Comparison of ENCODE assay signal across 8 cellular contexts in genomic region chr2:32355976-32356734, GRCh38. TPM values are rescaled to one million over a fixed set of nuclear protein-coding genes. Genes with fewer than 3 reads are reported as not detected.
DNase-seq lines count a peak whose midpoint lies in the region; ATAC-seq and TF ChIP-seq lines count a peak whose summit lies in the region.

No MANE protein-coding gene starts in this region.

- no peak for DNase-seq in CD8-positive, alpha-beta T cell
- DNase-seq in activated CD8-positive, alpha-beta T cell treated with anti-CD3 and anti-CD28 coated beads for 36 hours, result no peak
- DNase-seq in iPS DF 6.9 (ENCODE audit: low read depth, low spot score) (no peak), iPS-NIHi11 (ENCODE audit: low spot score) (no peak), CD1c-positive myeloid dendritic cell (ENCODE audit: extremely low spot score) (no peak)
- DNase-seq in stimulated activated naive B cell treated with anti-CD40 and anti-IgM and Interleukin-4, amounts not matched to agents 10 μg/mL and 1 μg/mL and 100 μg/mL, for 72 hours, result no peak

- H3K36me3 Mint-ChIP-seq in CD8-positive, alpha-beta T cell, result peaks cover 13% of the 10 kb centered on the region
- H3K36me3 Mint-ChIP-seq in activated CD8-positive, alpha-beta T cell treated with anti-CD3 and anti-CD28 coated beads for 36 hours (ENCODE audit: low read depth), result peaks cover 21% of the 10 kb centered on the region
- H3K36me3 Mint-ChIP-seq in stimulated activated naive B cell treated with anti-CD40 and anti-IgM and Interleukin-4, amounts not matched to agents 10 μg/mL and 1 μg/mL and 100 μg/mL, for 72 hours, result peaks cover 18 to 28% of the 10 kb centered on the region in 2 donors

- peak overlapping the region; percentile 86 for H3K27ac ChIP-seq in CD8-positive, alpha-beta T cell (ENCODE audit: low read depth, low read length)
- no peak overlapping the region for H3K27ac ChIP-seq in iPS DF 6.9 (ENCODE audit: low read length)

- no CpG with 5 or more reads among the region's 17 CpGs for whole genome bisulfite sequencing in iPS DF 6.9 (ENCODE audit: insufficient coverage, insufficient read length)

- no peaks in the 10 kb centered on the region for H3K9me3 ChIP-seq in CD8-positive, alpha-beta T cell (ENCODE audit: low read length)
- no peaks in the 10 kb centered on the region for H3K9me3 ChIP-seq in iPS DF 6.9 (ENCODE audit: control insufficient read depth, insufficient read depth, low read length)

- ATAC-seq in CD8-positive, alpha-beta T cell, result peak; percentile 1
- peak; percentile 1 for ATAC-seq in HG03060 (IDR thresholded peaks at IDR 0.05; ENCODE audit: low read depth, unreplicated experiment)
- ATAC-seq in activated CD8-positive, alpha-beta T cell treated with anti-CD3 and anti-CD28 coated beads for 36 hours, result no peak
- no peak for ATAC-seq in stimulated activated naive B cell treated with anti-CD40 and anti-IgM and Interleukin-4, amounts not matched to agents 10 μg/mL and 1 μg/mL and 100 μg/mL, for 72 hours (replicated peaks)
- ATAC-seq in GM19463 (IDR thresholded peaks at IDR 0.05; ENCODE audit: unreplicated experiment), result no peak

- peaks cover 31% of the 10 kb centered on the region for H3K4me1 ChIP-seq in CD8-positive, alpha-beta T cell (ENCODE audit: insufficient read depth, low read length)
- no peaks in the 10 kb centered on the region for H3K4me1 ChIP-seq in iPS DF 6.9 (ENCODE audit: control insufficient read depth, insufficient read depth, low read length)

- peak overlapping the region; percentile 90 for H3K27ac Mint-ChIP-seq in CD8-positive, alpha-beta T cell
- H3K27ac Mint-ChIP-seq in activated CD8-positive, alpha-beta T cell treated with anti-CD3 and anti-CD28 coated beads for 36 hours, result peak overlapping the region; percentile 95
- H3K27ac Mint-ChIP-seq in stimulated activated naive B cell treated with anti-CD40 and anti-IgM and Interleukin-4, amounts not matched to agents 10 μg/mL and 1 μg/mL and 100 μg/mL, for 72 hours, result peak overlapping the region; percentile 96

- H3K36me3 ChIP-seq in CD8-positive, alpha-beta T cell (ENCODE audit: insufficient read depth, low read length), result no peaks in the 10 kb centered on the region
- H3K36me3 ChIP-seq in iPS DF 6.9 (ENCODE audit: control insufficient read depth, insufficient read depth, low read length), result no peaks in the 10 kb centered on the region

- CTCF ChIA-PET in CD8-positive, alpha-beta T cell (lab: Charles Lee), result no interaction called here
- CTCF ChIA-PET in activated CD8-positive, alpha-beta T cell treated with anti-CD3 and anti-CD28 coated beads for 36 hours (lab: Charles Lee), result no interaction called here

- H3K4me3 Mint-ChIP-seq in CD8-positive, alpha-beta T cell, result peak overlapping the region; percentile 95
- peak overlapping the region; percentile 83 for H3K4me3 Mint-ChIP-seq in activated CD8-positive, alpha-beta T cell treated with anti-CD3 and anti-CD28 coated beads for 36 hours
- H3K4me3 Mint-ChIP-seq in stimulated activated naive B cell treated with anti-CD40 and anti-IgM and Interleukin-4, amounts not matched to agents 10 μg/mL and 1 μg/mL and 100 μg/mL, for 72 hours, result peak overlapping the region; percentile 95 to 97

- no peaks in the 10 kb centered on the region for H3K27me3 Mint-ChIP-seq in CD8-positive, alpha-beta T cell (ENCODE audit: low read depth)
- H3K27me3 Mint-ChIP-seq in activated CD8-positive, alpha-beta T cell treated with anti-CD3 and anti-CD28 coated beads for 36 hours, result no peaks in the 10 kb centered on the region
- H3K27me3 Mint-ChIP-seq in stimulated activated naive B cell treated with anti-CD40 and anti-IgM and Interleukin-4, amounts not matched to agents 10 μg/mL and 1 μg/mL and 100 μg/mL, for 72 hours, result no peaks in the 10 kb centered on the region

- intact Hi-C loops in CD8-positive, alpha-beta T cell (cut with DNase I, micrococcal nuclease), result loop anchor here (1.0 to 10.0 kb wide), 8 partner anchors 46 to 351 kb away; partner anchors contain the start of genes YIPF4 (in 2 of the 2), SLC30A6 (in 1 of the 2), SPAST (in 1 of the 2) and TTC27 (in 1 of the 2)
- intact Hi-C loops in activated CD8-positive, alpha-beta T cell treated with anti-CD3 and anti-CD28 coated beads for 36 hours (cut with micrococcal nuclease), result no loop called here

- POLR2A ChIA-PET in CD8-positive, alpha-beta T cell (lab: Charles Lee), result no interaction called here
- POLR2A ChIA-PET in activated CD8-positive, alpha-beta T cell treated with anti-CD3 and anti-CD28 coated beads for 36 hours (lab: Charles Lee), result no interaction called here

- no peak for TF ChIP-seq CTCF in CD8-positive, alpha-beta T cell (IDR thresholded peaks at IDR 0.05)
- no peak for TF ChIP-seq CTCF in activated CD8-positive, alpha-beta T cell treated with anti-CD3 and anti-CD28 coated beads for 36 hours (IDR thresholded peaks at IDR 0.05)

- H3K9me3 Mint-ChIP-seq in CD8-positive, alpha-beta T cell, result no peaks in the 10 kb centered on the region
- no peaks in the 10 kb centered on the region for H3K9me3 Mint-ChIP-seq in activated CD8-positive, alpha-beta T cell treated with anti-CD3 and anti-CD28 coated beads for 36 hours
- no peaks in the 10 kb centered on the region for H3K9me3 Mint-ChIP-seq in stimulated activated naive B cell treated with anti-CD40 and anti-IgM and Interleukin-4, amounts not matched to agents 10 μg/mL and 1 μg/mL and 100 μg/mL, for 72 hours

- peaks cover 32% of the 10 kb centered on the region for H3K4me1 Mint-ChIP-seq in CD8-positive, alpha-beta T cell (ENCODE audit: low read depth)
- peaks cover 26% of the 10 kb centered on the region for H3K4me1 Mint-ChIP-seq in activated CD8-positive, alpha-beta T cell treated with anti-CD3 and anti-CD28 coated beads for 36 hours (ENCODE audit: low read depth)
- H3K4me1 Mint-ChIP-seq in stimulated activated naive B cell treated with anti-CD40 and anti-IgM and Interleukin-4, amounts not matched to agents 10 μg/mL and 1 μg/mL and 100 μg/mL, for 72 hours, result peaks cover 22 to 28% of the 10 kb centered on the region in 2 donors

- no peaks in the 10 kb centered on the region for H3K27me3 ChIP-seq in CD8-positive, alpha-beta T cell (ENCODE audit: insufficient read depth, low read length)
- H3K27me3 ChIP-seq in iPS DF 6.9 (ENCODE audit: control insufficient read depth, insufficient read depth, low read length), result no peaks in the 10 kb centered on the region

- peak overlapping the region; percentile 91 for H3K4me3 ChIP-seq in CD8-positive, alpha-beta T cell (ENCODE audit: low read depth, low read length)
- H3K4me3 ChIP-seq in iPS DF 6.9 (ENCODE audit: low read length), result peak overlapping the region; percentile 77; the same call in 1 of the 2 replicates

RNA-seq across cellular contexts. Expression of gene BIRC6, which starts 0.7 kb away (rescaled TPM):
- total RNA-seq in CD8-positive, alpha-beta T cell, result 100 to 1,000 TPM; 107 to 109 TPM
- total RNA-seq in activated CD8-positive, alpha-beta T cell treated with anti-CD3 and anti-CD28 coated beads for 36 hours, result 10 to 100 TPM; 68.8 to 69.6 TPM

Comparison
In these comparisons a context has a peak if more than half of its experiments do, and no peak if none do; other contexts are left out.
1. ATAC-seq: peak in CD8-positive, alpha-beta T cell (single experiment) and HG03060 (single experiment); none in activated CD8-positive, alpha-beta T cell treated with anti-CD3 and anti-CD28 coated beads for 36 hours (single experiment), stimulated activated naive B cell treated with anti-CD40 and anti-IgM and Interleukin-4, amounts not matched to agents 10 μg/mL and 1 μg/mL and 100 μg/mL, for 72 hours (0 of 2) and GM19463 (single experiment).
2. Peak in every context shown above with its lines, with median percentiles within 50 percentile points of each other: H3K27ac Mint-ChIP-seq and H3K4me3 Mint-ChIP-seq.